In genomic region chr4:41748074-41748787, GRCh38 we compare ENCODE assay signal across 26 cellular contexts. TPM values are rescaled to one million over a fixed set of nuclear protein-coding genes. Genes with fewer than 3 reads are reported as not detected.
DNase-seq lines count a peak whose midpoint lies in the region; ATAC-seq and TF ChIP-seq lines count a peak whose summit lies in the region.
"Had no signal": no experiment of that assay in that cellular context is flagged by ENCODE, and none has a peak within 500 bp of the region (broad histone marks: within the 10 kb centered on the region; RNA-seq: fewer than 3 reads in every experiment).

TSS of gene PHOX2B (minus strand) at chr4:41748725. CDS start at chr4:41748610, 115 bp downstream.

- no peak within 1 kb of the TSS for H3K27ac ChIP-seq in endodermal cell (ENCODE audit: low read depth, low read length)
- H3K27ac ChIP-seq: A549; BLaER1 treated with 17β-estradiol and CSF1 and Interleukin-3, amounts not matched to agents 10 nM and 100 nM; heart right ventricle; skin epidermis; upper lobe of right lung had no signal

- in situ Hi-C loops in GM13977 (cut with MboI; ENCODE audit: low pct_unique_long_range_greater_than_20kb, low sequenced_read_pairs, unreplicated experiment) = no loop called here

- no peaks in the 10 kb centered on the region for H3K36me3 ChIP-seq in endodermal cell (ENCODE audit: control insufficient read depth, insufficient read depth, low read length)
- H3K36me3 ChIP-seq: BLaER1 treated with 17β-estradiol and CSF1 and Interleukin-3, amounts not matched to agents 10 nM and 100 nM; heart right ventricle; upper lobe of right lung had no signal

- ATAC-seq in stimulated activated naive CD8-positive, alpha-beta T cell treated with anti-CD3 and anti-CD28 coated beads, Interleukin-15, amount 100 ng/mL, for 72 hours = no peak
- ATAC-seq: A549, heart right ventricle, upper lobe of right lung had no signal

- peaks cover 99% of the 10 kb centered on the region for H3K27me3 ChIP-seq in endodermal cell (ENCODE audit: control insufficient read depth, insufficient read depth, low read length, poor library complexity, severe bottlenecking)

- intact Hi-C loops in posterior vena cava (cut with DNase I) = no loop called here

- H3K9me3 Mint-ChIP-seq in T-helper 1 cell treated with Interleukin-12 subunit alpha and Interleukin-12 subunit beta and Interleukin-4 antibody, amounts not matched to agents 30 μg/mL and 1 μg/mL, for 36 hours = peaks cover 12% of the 10 kb centered on the region
- H3K9me3 Mint-ChIP-seq in endodermal cell (peaks cover 16% of the 10 kb centered on the region), neural crest cell (no peaks in the 10 kb centered on the region)
- peaks cover 5 to 7% of the 10 kb centered on the region in 2 donors for H3K9me3 Mint-ChIP-seq in stimulated activated naive CD8-positive, alpha-beta T cell treated with anti-CD3 and anti-CD28 coated beads, Interleukin-15, amount 100 ng/mL, for 72 hours

- H3K27me3 Mint-ChIP-seq in T-helper 1 cell treated with Interleukin-12 subunit alpha and Interleukin-12 subunit beta and Interleukin-4 antibody, amounts not matched to agents 30 μg/mL and 1 μg/mL, for 36 hours (ENCODE audit: low read depth) = peaks cover 86% of the 10 kb centered on the region
- H3K27me3 Mint-ChIP-seq in endodermal cell (ENCODE audit: insufficient read depth) (peaks cover 98% of the 10 kb centered on the region), neural crest cell (ENCODE audit: low read depth) (peaks cover 96% of the 10 kb centered on the region)
- H3K27me3 Mint-ChIP-seq in stimulated activated naive CD8-positive, alpha-beta T cell treated with anti-CD3 and anti-CD28 coated beads, Interleukin-15, amount 100 ng/mL, for 72 hours = peaks cover 95% of the 10 kb centered on the region

- no peak within 1 kb of the TSS for H3K9ac ChIP-seq in endodermal cell (ENCODE audit: extremely low read depth, low read length, poor library complexity, severe bottlenecking)
- H3K9ac ChIP-seq: BLaER1 treated with 17β-estradiol and CSF1 and Interleukin-3, amounts not matched to agents 10 nM and 100 nM had no signal

- TF ChIP-seq CTCF in GM13977 (IDR thresholded peaks at IDR 0.05; ENCODE audit: extremely low read depth, insufficient read depth, missing control alignments) (no peak), endodermal cell (conservative IDR thresholded peaks at IDR 0.05) (no peak), neural crest cell (conservative IDR thresholded peaks at IDR 0.05) (no peak)

- H3K4me3 Mint-ChIP-seq in T-helper 1 cell treated with Interleukin-12 subunit alpha and Interleukin-12 subunit beta and Interleukin-4 antibody, amounts not matched to agents 30 μg/mL and 1 μg/mL, for 36 hours = no peak within 1 kb of the TSS
- H3K4me3 Mint-ChIP-seq in endodermal cell (peak within 1 kb of the TSS; percentile 33), neural crest cell (peak within 1 kb of the TSS; percentile 84)
- H3K4me3 Mint-ChIP-seq in stimulated activated naive CD8-positive, alpha-beta T cell treated with anti-CD3 and anti-CD28 coated beads, Interleukin-15, amount 100 ng/mL, for 72 hours = no peak within 1 kb of the TSS

- no peaks in the 10 kb centered on the region for H3K36me3 Mint-ChIP-seq in T-helper 1 cell treated with Interleukin-12 subunit alpha and Interleukin-12 subunit beta and Interleukin-4 antibody, amounts not matched to agents 30 μg/mL and 1 μg/mL, for 36 hours (ENCODE audit: low read depth)
- no peaks in the 10 kb centered on the region for H3K36me3 Mint-ChIP-seq in endodermal cell (ENCODE audit: low read depth)
- H3K36me3 Mint-ChIP-seq in neural crest cell (ENCODE audit: low read depth) = peaks cover 14% of the 10 kb centered on the region

- peak within 1 kb of the TSS; percentile 64 for H3K4me3 ChIP-seq in endodermal cell (ENCODE audit: low read length)
- H3K4me3 ChIP-seq: A549; BLaER1 treated with 17β-estradiol and CSF1 and Interleukin-3, amounts not matched to agents 10 nM and 100 nM; heart right ventricle; skin epidermis; upper lobe of right lung had no signal

- no peaks in the 10 kb centered on the region for H3K4me1 ChIP-seq in endodermal cell (ENCODE audit: control insufficient read depth, insufficient read depth, low read length)
- H3K4me1 ChIP-seq: A549, upper lobe of right lung had no signal

- peak within 1 kb of the TSS; percentile 49 for H3K27ac Mint-ChIP-seq in T-helper 1 cell treated with Interleukin-12 subunit alpha and Interleukin-12 subunit beta and Interleukin-4 antibody, amounts not matched to agents 30 μg/mL and 1 μg/mL, for 36 hours
- H3K27ac Mint-ChIP-seq in endodermal cell (no peak within 1 kb of the TSS), neural crest cell (ENCODE audit: unreplicated experiment) (no peak within 1 kb of the TSS)
- H3K27ac Mint-ChIP-seq in stimulated activated naive CD8-positive, alpha-beta T cell treated with anti-CD3 and anti-CD28 coated beads, Interleukin-15, amount 100 ng/mL, for 72 hours = no peak within 1 kb of the TSS

- peaks cover 16% of the 10 kb centered on the region for H3K9me3 ChIP-seq in endodermal cell (ENCODE audit: control insufficient read depth, low read length)
- H3K9me3 ChIP-seq: A549, heart right ventricle, upper lobe of right lung had no signal

- no peaks in the 10 kb centered on the region for H3K4me1 Mint-ChIP-seq in T-helper 1 cell treated with Interleukin-12 subunit alpha and Interleukin-12 subunit beta and Interleukin-4 antibody, amounts not matched to agents 30 μg/mL and 1 μg/mL, for 36 hours (ENCODE audit: low read depth)
- H3K4me1 Mint-ChIP-seq in endodermal cell (peaks cover 34% of the 10 kb centered on the region), neural crest cell (peaks cover 51% of the 10 kb centered on the region)
- peaks cover 21% of the 10 kb centered on the region for H3K4me1 Mint-ChIP-seq in stimulated activated naive CD8-positive, alpha-beta T cell treated with anti-CD3 and anti-CD28 coated beads, Interleukin-15, amount 100 ng/mL, for 72 hours

- WGBS in endodermal cell (ENCODE audit: insufficient coverage in 1 of 2, insufficient read length in 1 of 2), 2 experiments = 1 to 2% methylated on average over 11 to 22 of the region's 22 CpGs

- DNase-seq in T-helper 1 cell (no peak), GM13977 (ENCODE audit: low spot score) (peak; percentile 35), endodermal cell (peak; percentile 63), neural crest cell (ENCODE audit: low read depth, low spot score) (peak; percentile 20), NCI-H1105 treated with DMSO at 0.1 percent for 48 hours (lab: John Stamatoyannopoulos, UW) (no peak), posterior vena cava (ENCODE audit: low spot score) (no peak)
- no peak for DNase-seq in stimulated activated naive CD8-positive, alpha-beta T cell treated with anti-CD3 and anti-CD28 coated beads, Interleukin-15, amount 100 ng/mL, for 72 hours
- DNase-seq: activated CD4-positive, alpha-beta T cell treated with anti-CD3 and anti-CD28 coated beads for 1 hour; activated naive CD4-positive, alpha-beta T cell treated with Interleukin-2 at 50 U/mL for 16 hours; activated T-cell treated with anti-CD3 and anti-CD28 coated beads for 4 hours; effector memory CD4-positive, alpha-beta T cell; heart right ventricle; mammary epithelial cell; NCI-H146; NCI-H226; posterior cingulate gyrus; stimulated activated CD4-positive, alpha-beta T cell treated with anti-CD3 and anti-CD28 coated beads, Interleukin-4, amount 100 ng/mL, for 1 hour; upper lobe of right lung had no signal

RNA-seq across cellular contexts. Expression of gene PHOX2B, which starts in this region (rescaled TPM):
- total RNA-seq in endodermal cell (not detected), neural crest cell (28.4 and 28.5 TPM in 2 replicates), posterior vena cava (not detected)
- 6.8 TPM for polyA plus RNA-seq in endodermal cell (2013, experiment 1 of 2)
- 8.2 TPM for polyA plus RNA-seq in endodermal cell (2013, experiment 2 of 2)
- total RNA-seq: H4, heart right ventricle, mammary epithelial cell, myocyte, SK-MEL-5, upper lobe of right lung had no signal
- polyA plus RNA-seq: A549, heart right ventricle, keratinocyte, mammary epithelial cell had no signal

Comparison
In these comparisons a context has a peak if more than half of its experiments do, and no peak if none do; other contexts are left out.
1. RNA of gene PHOX2B (total RNA-seq): 28.4 to 28.5 TPM in neural crest cell; not detected in posterior vena cava and not detected in endodermal cell; every median in the first group is over 10 times any median in the second.
2. H3K4me3 Mint-ChIP-seq: peak in endodermal cell (single experiment) and neural crest cell (single experiment); none in T-helper 1 cell treated with Interleukin-12 subunit alpha and Interleukin-12 subunit beta and Interleukin-4 antibody, amounts not matched to agents 30 μg/mL and 1 μg/mL, for 36 hours (single experiment) and stimulated activated naive CD8-positive, alpha-beta T cell treated with anti-CD3 and anti-CD28 coated beads, Interleukin-15, amount 100 ng/mL, for 72 hours (0 of 2).
3. DNase-seq: peak in GM13977 (single experiment), endodermal cell (single experiment) and neural crest cell (single experiment); none in T-helper 1 cell (0 of 5), stimulated activated naive CD8-positive, alpha-beta T cell treated with anti-CD3 and anti-CD28 coated beads, Interleukin-15, amount 100 ng/mL, for 72 hours (0 of 2), NCI-H1105 treated with DMSO at 0.1 percent for 48 hours (single experiment) and posterior vena cava (single experiment).